Comparison of ENCODE assay signal across 8 cellular contexts in the genomic region with DNA sequence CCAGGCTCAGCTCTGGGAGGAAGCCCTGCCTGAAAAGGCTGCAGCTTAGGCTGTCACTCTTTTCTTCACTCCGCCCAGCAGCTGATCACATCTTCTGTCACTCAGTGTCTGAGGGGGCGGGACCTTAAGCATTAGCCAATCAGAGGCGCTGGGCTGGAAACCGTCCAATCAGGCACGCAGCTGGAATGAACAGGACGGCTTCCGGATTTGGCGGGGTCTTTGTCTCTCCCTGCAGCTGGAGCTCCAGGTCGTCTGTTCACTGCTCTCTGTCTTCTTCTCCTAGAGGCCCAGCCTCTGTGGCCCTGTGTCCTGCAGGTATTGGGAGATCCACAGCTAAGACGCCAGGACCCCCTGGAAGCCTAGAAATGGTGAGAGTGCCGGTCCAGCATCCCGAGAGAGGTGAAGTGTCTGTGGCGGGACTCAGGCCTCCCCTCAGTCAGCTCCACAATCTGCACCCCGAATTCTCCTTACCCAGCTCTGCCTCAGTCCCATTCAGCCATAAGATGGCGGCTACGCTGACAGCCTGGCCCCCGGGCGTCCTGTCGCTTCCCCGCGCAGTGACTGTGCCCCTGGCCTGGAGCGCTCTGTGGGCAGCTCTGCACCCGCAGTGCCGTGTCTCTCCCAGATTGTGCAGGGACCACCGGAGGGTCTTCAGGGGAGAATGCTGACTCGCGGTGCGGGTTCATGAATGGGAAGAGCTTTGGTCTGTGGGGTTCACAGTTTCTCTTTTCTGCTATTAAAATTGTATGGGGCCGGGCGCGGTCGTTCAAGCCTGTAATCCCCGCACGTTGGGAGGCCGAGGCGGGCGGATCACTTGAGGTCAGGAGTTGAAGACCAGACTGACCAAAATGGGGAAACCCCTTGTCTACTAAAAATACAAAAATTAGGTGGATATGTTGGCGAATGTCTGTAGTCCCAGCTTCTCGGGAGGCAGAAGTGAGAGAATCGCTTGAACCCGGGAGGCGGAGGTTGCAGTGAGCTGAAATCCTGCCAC. TPM values are rescaled to one million over a fixed set of nuclear protein-coding genes. Genes with fewer than 3 reads are reported as not detected.
DNase-seq lines count a peak whose midpoint lies in the region; ATAC-seq, FAIRE-seq and TF ChIP-seq lines count a peak whose summit lies in the region.

TSS of gene ZNF66 (plus strand) at position 222 of the 994 bp plus-strand sequence. CDS start at position 366, 144 bp downstream.

- H3K27ac ChIP-seq in fibroblast of lung (ENCODE audit: insufficient read depth, low read length) = peak within 1 kb of the TSS; percentile 77
- peak within 1 kb of the TSS; percentile 81 for H3K27ac ChIP-seq in naive thymus-derived CD4-positive, alpha-beta T cell (ENCODE audit: low read depth, low read length)

- DNase-seq in Caki2 (ENCODE audit: low read depth) = peak; percentile 95
- peak; percentile 86 for DNase-seq in HTR-8/SVneo (ENCODE audit: insufficient read length, low spot score)
- DNase-seq in activated T-helper 1 cell treated with Interleukin-2 at 50 U/mL for 16 hours (ENCODE audit: low read depth) = peak; percentile 88
- DNase-seq in fibroblast of lung (ENCODE audit: low read depth in 2 of 2) = peak; percentile 94 to 97
- peak; percentile 84 to 96 (median 95) for DNase-seq in naive thymus-derived CD4-positive, alpha-beta T cell

- H3K4me1 ChIP-seq in fibroblast of lung (ENCODE audit: control insufficient read depth, extremely low read depth, insufficient read depth, low read length) = no peaks in the 10 kb centered on the region
- peaks cover 0 to 5% of the 10 kb centered on the region in 2 donors for H3K4me1 ChIP-seq in naive thymus-derived CD4-positive, alpha-beta T cell (ENCODE audit: control insufficient read depth in 2 of 2, insufficient read depth in 2 of 2, low read length in 2 of 2)

- intact Hi-C loops in naive thymus-derived CD4-positive, alpha-beta T cell (cut with micrococcal nuclease) = loop anchor here (1.0 to 10.0 kb wide), 22 partner anchors 115 to 1858 kb away; partner anchors contain the start of genes ZNF429 (in 2 of the 2), ZNF43 (in 2 of the 2), ZNF430 (in 2 of the 2) and ZNF486 (in 2 of the 2)

- H3K36me3 ChIP-seq in fibroblast of lung (ENCODE audit: control insufficient read depth, insufficient read depth, low read length) = no peaks in the 10 kb centered on the region
- peaks cover 0 to 13% (median 0%) of the 10 kb centered on the region in 3 experiments for H3K36me3 ChIP-seq in naive thymus-derived CD4-positive, alpha-beta T cell (ENCODE audit: control insufficient read depth in 2 of 3, insufficient read depth in 3 of 3, low read length in 3 of 3)

- in situ Hi-C loops in Caki2 (cut with HindIII; ENCODE audit: low pct_unique_long_range_greater_than_20kb, low sequenced_read_pairs) = no loop called here

- POLR2A ChIA-PET in naive thymus-derived CD4-positive, alpha-beta T cell (lab: Charles Lee) = interaction anchor here (0.7 to 2.0 kb wide), 16 partner anchors 113 to 1279 kb away, joined by 3 to 17 read pairs (median 4); partner anchors contain the start of genes ZNF100, ZNF430, ZNF431 and ZNF486

- H3K9ac ChIP-seq in fibroblast of lung (ENCODE audit: insufficient read depth, low read length) = peak within 1 kb of the TSS; percentile 75

- peak; percentile 82 for FAIRE-seq in HTR-8/SVneo (lab: Jason Lieb, UNC)

- H3K9me3 Mint-ChIP-seq in naive thymus-derived CD4-positive, alpha-beta T cell = peaks cover 2 to 30% (median 18%) of the 10 kb centered on the region in 11 donors
- no peaks in the 10 kb centered on the region for H3K9me3 Mint-ChIP-seq in stimulated activated memory B cell treated with anti-CD40 and anti-IgM and Interleukin-4, amounts not matched to agents 10 μg/mL and 1 μg/mL and 100 μg/mL, for 72 hours

- no peaks in the 10 kb centered on the region for H3K79me2 ChIP-seq in fibroblast of lung (ENCODE audit: control insufficient read depth, insufficient read depth, low read length)

- H3K4me2 ChIP-seq in fibroblast of lung (ENCODE audit: extremely low read depth, insufficient read depth, low read length) = peak within 1 kb of the TSS; percentile 85

- CTCF ChIA-PET in naive thymus-derived CD4-positive, alpha-beta T cell (lab: Charles Lee) = interaction anchor here (0.5 to 0.6 kb wide), 2 partner anchors 148 to 234 kb away, joined by 3 to 4 read pairs; no protein-coding TSS in a partner anchor

- ATAC-seq in GM21360 (IDR thresholded peaks at IDR 0.05; ENCODE audit: unreplicated experiment) = peak; percentile 98
- peak; percentile 99 for ATAC-seq in naive thymus-derived CD4-positive, alpha-beta T cell
- peak; percentile 99 for ATAC-seq in stimulated activated memory B cell treated with anti-CD40 and anti-IgM and Interleukin-4, amounts not matched to agents 10 μg/mL and 1 μg/mL and 100 μg/mL, for 72 hours

- TF ChIP-seq CTCF in fibroblast of lung (conservative IDR thresholded peaks at IDR 0.05 in 1 of 2, IDR thresholded peaks at IDR 0.05 in 1 of 2; ENCODE audit: low read depth in 1 of 2, low read length in 2 of 2) = no peak

- peak within 1 kb of the TSS; percentile 83 to 93 (median 88) for H3K4me3 ChIP-seq in fibroblast of lung (replicated peaks in 1 of 4; ENCODE audit: control extremely low read depth in 1 of 4, insufficient read depth in 1 of 4, low read depth in 3 of 4, low read length in 4 of 4)
- H3K4me3 ChIP-seq in naive thymus-derived CD4-positive, alpha-beta T cell (ENCODE audit: low read length) = peak within 1 kb of the TSS; percentile 99

- peaks cover 3 to 44% (median 31%) of the 10 kb centered on the region in 7 donors for H3K4me1 Mint-ChIP-seq in naive thymus-derived CD4-positive, alpha-beta T cell
- H3K4me1 Mint-ChIP-seq in stimulated activated memory B cell treated with anti-CD40 and anti-IgM and Interleukin-4, amounts not matched to agents 10 μg/mL and 1 μg/mL and 100 μg/mL, for 72 hours = peaks cover 16% of the 10 kb centered on the region

- H3K27me3 ChIP-seq in fibroblast of lung (ENCODE audit: control insufficient read depth, insufficient read depth, low read length) = no peaks in the 10 kb centered on the region
- H3K27me3 ChIP-seq in naive thymus-derived CD4-positive, alpha-beta T cell (ENCODE audit: control insufficient read depth in 2 of 2, insufficient read depth in 2 of 2, low read length in 2 of 2) = no peaks in the 10 kb centered on the region

- peak within 1 kb of the TSS; percentile 92 to 100 (median 99) for H3K4me3 Mint-ChIP-seq in naive thymus-derived CD4-positive, alpha-beta T cell
- peak within 1 kb of the TSS; percentile 95 for H3K4me3 Mint-ChIP-seq in stimulated activated memory B cell treated with anti-CD40 and anti-IgM and Interleukin-4, amounts not matched to agents 10 μg/mL and 1 μg/mL and 100 μg/mL, for 72 hours

- peak within 1 kb of the TSS; percentile 86 to 97 (median 93) for H3K27ac Mint-ChIP-seq in naive thymus-derived CD4-positive, alpha-beta T cell
- H3K27ac Mint-ChIP-seq in stimulated activated memory B cell treated with anti-CD40 and anti-IgM and Interleukin-4, amounts not matched to agents 10 μg/mL and 1 μg/mL and 100 μg/mL, for 72 hours = peak within 1 kb of the TSS; percentile 88

- H2AFZ ChIP-seq in fibroblast of lung (ENCODE audit: low read length) = peak within 1 kb of the TSS; percentile 97

- H3K36me3 Mint-ChIP-seq in naive thymus-derived CD4-positive, alpha-beta T cell = peaks cover 8 to 40% (median 28%) of the 10 kb centered on the region in 5 donors
- peaks cover 29% of the 10 kb centered on the region for H3K36me3 Mint-ChIP-seq in stimulated activated memory B cell treated with anti-CD40 and anti-IgM and Interleukin-4, amounts not matched to agents 10 μg/mL and 1 μg/mL and 100 μg/mL, for 72 hours

- H4K20me1 ChIP-seq in fibroblast of lung (ENCODE audit: control insufficient read depth, extremely low read depth, insufficient read depth, low read length) = no peaks in the 10 kb centered on the region

- H3K9me3 ChIP-seq in fibroblast of lung (ENCODE audit: control insufficient read depth, insufficient read depth, low read depth, low read length) = no peaks in the 10 kb centered on the region
- peaks cover 0 to 8% (median 0%) of the 10 kb centered on the region in 3 experiments for H3K9me3 ChIP-seq in naive thymus-derived CD4-positive, alpha-beta T cell (ENCODE audit: control insufficient read depth in 2 of 3, low read length in 3 of 3)

- no peaks in the 10 kb centered on the region for H3K27me3 Mint-ChIP-seq in naive thymus-derived CD4-positive, alpha-beta T cell
- no peaks in the 10 kb centered on the region for H3K27me3 Mint-ChIP-seq in stimulated activated memory B cell treated with anti-CD40 and anti-IgM and Interleukin-4, amounts not matched to agents 10 μg/mL and 1 μg/mL and 100 μg/mL, for 72 hours

TF ChIP-seq in PFSK-1, 5 proteins besides CTCF, POLR2A, EP300 and RAD21 (continues in another document):
- TF ChIP-seq TAF1 (IDR thresholded peaks at IDR 0.05; ENCODE audit: borderline replicate concordance, insufficient read depth, low read length) (peak; percentile 77; the same call in 1 of the 2 replicates), POLR2AphosphoS5 (IDR thresholded peaks at IDR 0.05; ENCODE audit: low read depth, low read length) (peak; percentile 85)

RNA-seq across cellular contexts. Expression of gene ZNF66, which starts in this region (rescaled TPM):
- total RNA-seq in Caki2 (2014; rRNA removed; shearing (Covaris generic); ENCODE audit: low replicate concordance) = 0.35 and 2.1 TPM in 2 replicates
- polyA plus RNA-seq in PFSK-1 (2012; ENCODE audit: insufficient read length, low read depth) = not detected
- 0.77 and 1.5 TPM in 2 replicates for total RNA-seq in fibroblast of lung
- polyA plus RNA-seq in fibroblast of lung = 1.1 and 1.3 TPM in 2 replicates
- polyA plus RNA-seq in fibroblast of lung (2012) = 0.52 and 0.70 TPM in 2 replicates
- not detected in 2 replicates for polyA minus RNA-seq in fibroblast of lung (ENCODE audit: low replicate concordance)
- total RNA-seq in naive thymus-derived CD4-positive, alpha-beta T cell = 10 to 100 TPM in 4 of 5 experiments, 1 to 10 TPM in 1; 7.6 to 18.5 (median 12.2) TPM
- 1 to 10 TPM; 2.6 to 4.1 TPM for polyA plus RNA-seq in naive thymus-derived CD4-positive, alpha-beta T cell

Comparison
In these comparisons a context has a peak if more than half of its experiments do, and no peak if none do; other contexts are left out.
1. Peak in every context shown above with its lines: DNase-seq, ATAC-seq, H3K4me3 ChIP-seq and H3K27ac ChIP-seq.